1 cellular context compared by ENCODE assay signal in the genomic region with DNA sequence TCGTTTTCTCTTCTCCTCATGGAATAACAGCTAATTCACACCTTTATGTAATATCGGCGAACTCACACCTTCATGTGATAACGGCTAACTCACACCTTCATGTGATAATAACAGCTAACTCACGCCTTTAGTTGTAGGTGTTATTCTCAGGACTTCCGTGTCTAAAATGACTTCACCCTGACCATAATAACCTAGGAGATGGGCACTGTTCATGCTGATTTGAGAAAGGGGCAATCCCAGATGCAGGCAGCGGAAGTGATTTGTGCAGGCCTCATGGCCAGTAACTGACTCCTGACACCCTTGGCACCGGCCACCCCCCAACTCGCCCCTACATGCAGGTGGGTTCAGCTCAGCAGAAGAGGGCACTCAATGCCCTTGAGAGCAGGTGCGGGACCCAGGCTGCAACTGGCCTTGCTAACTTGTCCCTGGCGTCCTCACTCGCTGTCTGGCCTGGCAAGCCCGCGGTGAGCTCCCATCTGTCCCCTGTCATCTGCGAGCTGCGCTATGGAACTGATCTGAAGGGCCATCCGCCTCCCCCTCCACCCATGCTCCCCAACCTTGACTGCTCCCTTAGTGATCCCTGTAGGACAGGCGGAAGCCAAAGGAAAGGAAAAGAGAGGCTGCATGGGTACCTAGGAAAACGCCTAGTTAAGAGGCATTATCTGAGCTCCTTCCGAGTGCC.
TF ChIP-seq lines count a peak whose summit lies in the region.

No MANE protein-coding gene starts in this region.

TF ChIP-seq in IMR-90, 13 proteins besides CTCF, POLR2A, EP300 and RAD21:
- TF ChIP-seq CEBPB (IDR thresholded peaks at IDR 0.05; ENCODE audit: low read depth, low read length) (no peak), MAFK (IDR thresholded peaks at IDR 0.05; ENCODE audit: low read depth, low read length) (no peak), CHD1 (IDR thresholded peaks at IDR 0.05; ENCODE audit: low read depth, low read length) (no peak), RCOR1 (IDR thresholded peaks at IDR 0.05; ENCODE audit: insufficient replicate concordance, low read length) (no peak), MAZ (IDR thresholded peaks at IDR 0.05; ENCODE audit: borderline replicate concordance, low read depth, low read length) (no peak), NFE2L2 (IDR thresholded peaks at IDR 0.05; ENCODE audit: low read depth, low read length) (no peak), FOS (IDR thresholded peaks at IDR 0.05; ENCODE audit: low read depth, low read length) (no peak), MXI1 (IDR thresholded peaks at IDR 0.05; ENCODE audit: borderline replicate concordance, low read depth, low read length) (no peak), BHLHE40 (IDR thresholded peaks at IDR 0.05; ENCODE audit: low read depth, low read length) (no peak), SMC3 (IDR thresholded peaks at IDR 0.05; ENCODE audit: low read depth, low read length) (no peak), RFX5 (IDR thresholded peaks at IDR 0.05; ENCODE audit: low read depth, low read length) (no peak)
- TF ChIP-seq, protein P1, sequence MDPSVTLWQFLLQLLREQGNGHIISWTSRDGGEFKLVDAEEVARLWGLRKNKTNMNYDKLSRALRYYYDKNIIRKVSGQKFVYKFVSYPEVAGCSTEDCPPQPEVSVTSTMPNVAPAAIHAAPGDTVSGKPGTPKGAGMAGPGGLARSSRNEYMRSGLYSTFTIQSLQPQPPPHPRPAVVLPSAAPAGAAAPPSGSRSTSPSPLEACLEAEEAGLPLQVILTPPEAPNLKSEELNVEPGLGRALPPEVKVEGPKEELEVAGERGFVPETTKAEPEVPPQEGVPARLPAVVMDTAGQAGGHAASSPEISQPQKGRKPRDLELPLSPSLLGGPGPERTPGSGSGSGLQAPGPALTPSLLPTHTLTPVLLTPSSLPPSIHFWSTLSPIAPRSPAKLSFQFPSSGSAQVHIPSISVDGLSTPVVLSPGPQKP (IDR thresholded peaks at IDR 0.05; ENCODE audit: borderline replicate concordance, low read depth, low read length) = no peak
